Comparison of ENCODE assay signal across 9 cellular contexts in the genomic region with DNA sequence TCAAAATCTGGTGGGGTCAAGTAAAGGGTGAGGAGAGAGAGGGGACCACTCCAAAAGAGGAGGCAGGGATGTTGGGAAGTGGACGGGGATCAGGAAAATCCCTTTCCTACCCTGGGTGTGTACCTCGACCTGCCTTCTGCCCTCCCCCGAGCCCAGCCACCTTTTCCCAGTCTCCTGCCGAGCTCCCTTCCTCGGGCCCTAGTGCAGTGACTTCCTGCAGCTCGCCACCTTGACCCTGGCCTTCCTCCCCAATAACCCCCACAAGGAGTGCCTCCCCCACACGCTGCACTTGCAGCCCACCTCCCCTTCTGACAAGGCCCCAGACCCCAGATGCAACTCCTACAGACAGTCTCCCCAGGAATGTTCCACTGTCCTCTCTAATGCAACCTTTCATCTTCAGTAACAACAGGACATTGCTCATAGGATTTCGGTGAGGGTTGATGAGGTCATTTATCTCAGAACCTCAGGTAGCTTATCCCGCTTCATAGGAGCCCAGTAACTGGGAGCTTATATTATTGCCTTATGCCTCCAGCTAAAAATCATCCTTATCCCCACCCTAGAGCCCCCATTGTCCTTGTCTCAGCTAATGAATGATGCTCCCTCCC.
"Had no signal": no experiment of that assay in that cellular context is flagged by ENCODE, and none has a peak within 500 bp of the region (broad histone marks: within the 10 kb centered on the region; RNA-seq: fewer than 3 reads in every experiment).

No MANE protein-coding gene starts in this region.

- H3K27ac Mint-ChIP-seq: activated T-helper 1 cell treated with anti-CD3 and anti-CD28 coated beads, Interleukin-12 subunit alpha, Interleukin-12 subunit beta, Interleukin-2, Interleukin-4 antibody, amounts not matched to agents 30 ng/mL and 10 ng/mL and 1 ng/mL, durations not matched to agents 14 hours and 24 hours and 36 hours had no signal

- H3K27ac ChIP-seq: epithelial cell of prostate, left ventricle myocardium inferior, prostate gland, SJCRH30, WERI-Rb-1 had no signal

- H3K27me3 Mint-ChIP-seq: effector memory CD8-positive, alpha-beta T cell had no signal

- H3K9me3 Mint-ChIP-seq: activated T-helper 1 cell treated with anti-CD3 and anti-CD28 coated beads, Interleukin-12 subunit alpha, Interleukin-12 subunit beta, Interleukin-2, Interleukin-4 antibody, amounts not matched to agents 30 ng/mL and 10 ng/mL and 1 ng/mL, durations not matched to agents 14 hours and 24 hours and 36 hours; effector memory CD8-positive, alpha-beta T cell had no signal

- H3K4me3 Mint-ChIP-seq: activated T-helper 1 cell treated with anti-CD3 and anti-CD28 coated beads, Interleukin-12 subunit alpha, Interleukin-12 subunit beta, Interleukin-2, Interleukin-4 antibody, amounts not matched to agents 30 ng/mL and 10 ng/mL and 1 ng/mL, durations not matched to agents 14 hours and 24 hours and 36 hours; effector memory CD8-positive, alpha-beta T cell had no signal

- H3K4me3 ChIP-seq: left ventricle myocardium inferior, prostate gland, right atrium auricular region, SJCRH30 had no signal

- DNase-seq: midbrain had no signal
